ENCODE assay signal across 23 cellular contexts in genomic region chr2:138359532-138359931, GRCh38.
DNase-seq lines count a peak whose midpoint lies in the region; ATAC-seq and TF ChIP-seq lines count a peak whose summit lies in the region.
"Had no signal": no experiment of that assay in that cellular context is flagged by ENCODE, and none has a peak within 500 bp of the region (broad histone marks: within the 10 kb centered on the region; RNA-seq: fewer than 3 reads in every experiment).

No MANE protein-coding gene starts in this region.

- no peaks in the 10 kb centered on the region for H3K36me3 Mint-ChIP-seq in progenitor cell of endocrine pancreas (ENCODE audit: insufficient read depth)
- H3K36me3 Mint-ChIP-seq: activated naive CD8-positive, alpha-beta T cell; CD8-positive, alpha-beta memory T cell had no signal

- CTCF ChIA-PET in GM10248 (lab: Yijun Ruan, JAX) = no interaction called here

- H3K4me1 Mint-ChIP-seq in progenitor cell of endocrine pancreas (ENCODE audit: low read depth) = peaks cover 3% of the 10 kb centered on the region
- H3K4me1 Mint-ChIP-seq: activated B cell treated with CpG ODN at 0.5 μM for 24 hours; CD8-positive, alpha-beta memory T cell had no signal

- POLR2A ChIA-PET in GM10248 (lab: Yijun Ruan, JAX) = no interaction called here

- DNase-seq in progenitor cell of endocrine pancreas (ENCODE audit: low spot score, unreplicated experiment) = no peak
- no peak for DNase-seq in GM10248 (ENCODE audit: extremely low spot score)
- DNase-seq in upper lobe of right lung = no peak
- no peak for DNase-seq in CD1c-positive myeloid dendritic cell (ENCODE audit: extremely low spot score)
- DNase-seq: activated B cell treated with CpG ODN at 0.5 μM for 24 hours; activated T-cell treated with anti-CD3 and anti-CD28 coated beads, Interleukin-2, amount 50 U/mL, for 48 hours; CD8-positive, alpha-beta memory T cell; DMS79; effector memory CD4-positive, alpha-beta T cell; MV-4-11; NCI-H187 treated with DMSO at 0.1 percent for 48 hours; NCI-H345; stimulated activated CD4-positive, alpha-beta T cell treated with anti-CD3 and anti-CD28 coated beads, Interleukin-1b, Interleukin-23, amount 100 ng/mL, for 48 hours; stimulated activated naive CD8-positive, alpha-beta T cell treated with anti-CD3 and anti-CD28 coated beads, Interleukin-15, Interleukin-2, amounts not matched to agents 100 U/mL and 50 U/mL, for 24 hours; tibial artery had no signal

- H3K9me3 ChIP-seq in upper lobe of right lung = no peaks in the 10 kb centered on the region
- H3K9me3 ChIP-seq: esophagus muscularis mucosa, tibial artery had no signal

- peak overlapping the region; percentile 74 for H3K27ac Mint-ChIP-seq in progenitor cell of endocrine pancreas
- H3K27ac Mint-ChIP-seq: activated B cell treated with CpG ODN at 0.5 μM for 24 hours; activated naive CD8-positive, alpha-beta T cell; T-helper 1 cell treated with Interleukin-12 subunit alpha and Interleukin-12 subunit beta and Interleukin-4 antibody, amounts not matched to agents 30 μg/mL and 1 μg/mL, for 36 hours had no signal

- no peak overlapping the region for H3K4me3 ChIP-seq in upper lobe of right lung
- H3K4me3 ChIP-seq: esophagus muscularis mucosa, PC-9, tibial artery had no signal

- no peaks in the 10 kb centered on the region for H3K4me1 ChIP-seq in upper lobe of right lung

- TF ChIP-seq CTCF in progenitor cell of endocrine pancreas (IDR thresholded peaks at IDR 0.05; ENCODE audit: unreplicated experiment) (no peak), GM10248 (IDR thresholded peaks at IDR 0.05; ENCODE audit: control extremely low read depth, extremely low read depth, low read depth, missing control alignments) (no peak), upper lobe of right lung (IDR thresholded peaks at IDR 0.05) (no peak)

- H3K27me3 ChIP-seq in upper lobe of right lung = no peaks in the 10 kb centered on the region
- H3K27me3 ChIP-seq: esophagus muscularis mucosa, tibial artery had no signal

- H3K27ac ChIP-seq in upper lobe of right lung = no peak overlapping the region
- H3K27ac ChIP-seq: esophagus muscularis mucosa, PC-9, tibial artery had no signal

- peak; percentile 90 for ATAC-seq in GM18909 (IDR thresholded peaks at IDR 0.05; ENCODE audit: poor library complexity, unreplicated experiment)
- peak; percentile 84 for ATAC-seq in HG02623 (IDR thresholded peaks at IDR 0.05; ENCODE audit: unreplicated experiment)
- ATAC-seq in HG03354 (IDR thresholded peaks at IDR 0.05; ENCODE audit: poor library complexity, severe bottlenecking, unreplicated experiment) = peak; percentile 86
- no peak for ATAC-seq in upper lobe of right lung
- ATAC-seq in HG02885 (IDR thresholded peaks at IDR 0.05; ENCODE audit: poor library complexity, unreplicated experiment) = no peak
- ATAC-seq: stimulated activated naive CD8-positive, alpha-beta T cell treated with anti-CD3 and anti-CD28 coated beads, Interleukin-15, Interleukin-2, amounts not matched to agents 100 U/mL and 50 U/mL, for 24 hours had no signal

- H3K9me3 Mint-ChIP-seq in progenitor cell of endocrine pancreas (ENCODE audit: low read depth) = no peaks in the 10 kb centered on the region
- H3K9me3 Mint-ChIP-seq: activated B cell treated with CpG ODN at 0.5 μM for 24 hours; T-helper 1 cell treated with Interleukin-12 subunit alpha and Interleukin-12 subunit beta and Interleukin-4 antibody, amounts not matched to agents 30 μg/mL and 1 μg/mL, for 36 hours had no signal

- no peaks in the 10 kb centered on the region for H3K36me3 ChIP-seq in upper lobe of right lung
- H3K36me3 ChIP-seq: esophagus muscularis mucosa, tibial artery had no signal

- H3K4me3 Mint-ChIP-seq in progenitor cell of endocrine pancreas (ENCODE audit: low read depth) = no peak overlapping the region
- H3K4me3 Mint-ChIP-seq: activated B cell treated with CpG ODN at 0.5 μM for 24 hours; activated naive CD8-positive, alpha-beta T cell; CD8-positive, alpha-beta memory T cell; T-helper 1 cell treated with Interleukin-12 subunit alpha and Interleukin-12 subunit beta and Interleukin-4 antibody, amounts not matched to agents 30 μg/mL and 1 μg/mL, for 36 hours had no signal

- intact Hi-C loops in upper lobe of right lung (cut with DNase I) = no loop called here

- H3K27me3 Mint-ChIP-seq in progenitor cell of endocrine pancreas = no peaks in the 10 kb centered on the region

Comparison
In these comparisons a context has a peak if more than half of its experiments do, and no peak if none do; other contexts are left out.
1. ATAC-seq: peak in GM18909 (single experiment), HG02623 (single experiment) and HG03354 (single experiment); none in upper lobe of right lung (single experiment) and HG02885 (single experiment).